Comparison of ENCODE assay signal across 21 cellular contexts in genomic region chr3:71709908-71710511, GRCh38. TPM values are rescaled to one million over a fixed set of nuclear protein-coding genes. Genes with fewer than 3 reads are reported as not detected.
DNase-seq lines count a peak whose midpoint lies in the region; ATAC-seq, FAIRE-seq and TF ChIP-seq lines count a peak whose summit lies in the region.
"Had no signal": no experiment of that assay in that cellular context is flagged by ENCODE, and none has a peak within 500 bp of the region (broad histone marks: within the 10 kb centered on the region; RNA-seq: fewer than 3 reads in every experiment).

No MANE protein-coding gene starts in this region.

- no peaks in the 10 kb centered on the region for H3K27me3 Mint-ChIP-seq in activated CD4-positive, alpha-beta T cell treated with anti-CD3 and anti-CD28 coated beads, Interleukin-2, amount 10 ng/mL, durations not matched to agents 24 days and 14 days
- no peaks in the 10 kb centered on the region for H3K27me3 Mint-ChIP-seq in T-helper 17 cell

- H3K9me3 Mint-ChIP-seq in activated CD4-positive, alpha-beta T cell treated with anti-CD3 and anti-CD28 coated beads, Interleukin-2, amount 10 ng/mL, durations not matched to agents 24 days and 14 days, result no peaks in the 10 kb centered on the region

- no peaks in the 10 kb centered on the region for H3K27me3 ChIP-seq in pancreas
- H3K27me3 ChIP-seq: Peyer's patch had no signal

- ATAC-seq in T-helper 17 cell, result peak; percentile 61
- ATAC-seq in pancreas, result peak; percentile 22 to 71 (median 60)

- H3K9me3 ChIP-seq in T-helper 17 cell (ENCODE audit: control insufficient read depth, low read length, poor library complexity, severe bottlenecking) (no peaks in the 10 kb centered on the region), pancreas (no peaks in the 10 kb centered on the region)
- H3K9me3 ChIP-seq: Peyer's patch had no signal

- TF ChIP-seq CTCF in pancreas (IDR thresholded peaks at IDR 0.05), result no peak

- peaks cover 33% of the 10 kb centered on the region for H3K36me3 Mint-ChIP-seq in activated CD4-positive, alpha-beta T cell treated with anti-CD3 and anti-CD28 coated beads, Interleukin-2, amount 10 ng/mL, durations not matched to agents 24 days and 14 days (ENCODE audit: low read depth)
- no peaks in the 10 kb centered on the region for H3K36me3 Mint-ChIP-seq in T-helper 17 cell (ENCODE audit: low read depth)

- no peak overlapping the region for H3K4me3 ChIP-seq in pancreas
- H3K4me3 ChIP-seq: lung, Peyer's patch had no signal

- FAIRE-seq in pancreas (lab: Jason Lieb, UNC), result no peak
- FAIRE-seq: urothelium cell line had no signal

- TF ChIP-seq EP300 in Ishikawa (IDR thresholded peaks at IDR 0.05; ENCODE audit: borderline replicate concordance), result no peak

- H3K4me1 ChIP-seq in pancreas, result peaks cover 6 to 32% (median 17%) of the 10 kb centered on the region in 3 donors

- WGBS in pancreas, 2 donors, result 63 to 64% methylated on average over 9 of the region's 9 CpGs

- peaks cover 58% of the 10 kb centered on the region for H3K4me1 Mint-ChIP-seq in activated CD4-positive, alpha-beta T cell treated with anti-CD3 and anti-CD28 coated beads, Interleukin-2, amount 10 ng/mL, durations not matched to agents 24 days and 14 days
- peaks cover 58% of the 10 kb centered on the region for H3K4me1 Mint-ChIP-seq in T-helper 17 cell

- H3K4me3 Mint-ChIP-seq in activated CD4-positive, alpha-beta T cell treated with anti-CD3 and anti-CD28 coated beads, Interleukin-2, amount 10 ng/mL, durations not matched to agents 24 days and 14 days, result peak overlapping the region; percentile 43
- H3K4me3 Mint-ChIP-seq in T-helper 17 cell, result peak overlapping the region; percentile 72

- intact Hi-C loops in activated CD4-positive, alpha-beta T cell treated with anti-CD3 and anti-CD28 coated beads, Interleukin-2, amount 10 ng/mL, durations not matched to agents 24 days and 14 days (cut with micrococcal nuclease), result loop anchor here (5.0 kb wide), 3 partner anchors 72 to 1377 kb away; no protein-coding TSS in a partner anchor
- intact Hi-C loops in pancreas (cut with DNase I), result loop anchor here in 1 of 3 donors (10.0 kb wide), 1 partner anchor 165 kb away; no protein-coding TSS in a partner anchor

- H3K27ac ChIP-seq in pancreas, result peak overlapping the region in 1 of 4 donors; percentile 38
- H3K27ac ChIP-seq: Peyer's patch, VCaP had no signal

- peak; percentile 69 for DNase-seq in activated CD4-positive, alpha-beta T cell treated with anti-CD3 and anti-CD28 coated beads, Interleukin-2, amount 10 ng/mL, durations not matched to agents 24 days and 14 days
- no peak for DNase-seq in activated CD4-positive, alpha-beta T cell treated with anti-CD3 and anti-CD28 coated beads for 4 hours
- DNase-seq in T-helper 17 cell (no peak), pancreas (peak in 4 of 6 donors; percentile 39 to 61 (median 42)), iPS-NIHi11 (ENCODE audit: low spot score) (no peak), NCI-H2171 (lab: John Stamatoyannopoulos, UW) (no peak)
- DNase-seq in effector CD8-positive, alpha-beta T cell (lab: John Stamatoyannopoulos, UW), result no peak
- DNase-seq: activated CD8-positive, alpha-beta memory T cell treated with anti-CD3 and anti-CD28 coated beads, Interleukin-2, amount 50 U/mL, for 4 hours; activated naive CD4-positive, alpha-beta T cell treated with Interleukin-2 at 50 U/mL for 16 hours; glutamatergic neuron; H7; NCI-H1694; NCI-H526; Peyer's patch; stimulated activated naive CD8-positive, alpha-beta T cell treated with anti-CD3 and anti-CD28 coated beads, Interleukin-15, Interleukin-2, amounts not matched to agents 100 U/mL and 50 U/mL, for 24 hours had no signal

- no peaks in the 10 kb centered on the region for H3K36me3 ChIP-seq in pancreas

- no peak for TF ChIP-seq RAD21 in Ishikawa (IDR thresholded peaks at IDR 0.05; ENCODE audit: low read depth)

- H3K27ac Mint-ChIP-seq in activated CD4-positive, alpha-beta T cell treated with anti-CD3 and anti-CD28 coated beads, Interleukin-2, amount 10 ng/mL, durations not matched to agents 24 days and 14 days, result no peak overlapping the region
- H3K27ac Mint-ChIP-seq in T-helper 17 cell, result peak overlapping the region; percentile 89

TF ChIP-seq in Ishikawa, 13 proteins besides CTCF, POLR2A, EP300 and RAD21:
- TF ChIP-seq TAF1 (IDR thresholded peaks at IDR 0.05; ENCODE audit: low read depth), result no peak
- peak; percentile 61; the same call in 1 of the 2 replicates for TF ChIP-seq REST (IDR thresholded peaks at IDR 0.05; ENCODE audit: low read depth)

RNA-seq across cellular contexts. Expression of gene EIF4E3, which starts 15.2 kb away (rescaled TPM):
- total RNA-seq in activated CD4-positive, alpha-beta T cell treated with anti-CD3 and anti-CD28 coated beads, Interleukin-2, amount 10 ng/mL, durations not matched to agents 24 days and 14 days, result 20.3 and 20.7 TPM in 2 replicates
- 10 to 100 TPM; 41.4 to 63.7 TPM for total RNA-seq in T-helper 17 cell
- 10 to 100 TPM; 13.2 to 17.3 (median 14.8) TPM for total RNA-seq in pancreas
- 1 to 10 TPM; 4.1 to 7.3 TPM for polyA plus RNA-seq in pancreas

RNA-seq across cellular contexts. Expression of gene GPR27, which starts 43.6 kb away (rescaled TPM):
- 1.0 and 1.4 TPM in 2 replicates for total RNA-seq in activated CD4-positive, alpha-beta T cell treated with anti-CD3 and anti-CD28 coated beads, Interleukin-2, amount 10 ng/mL, durations not matched to agents 24 days and 14 days
- total RNA-seq in T-helper 17 cell, result 1 to 10 TPM; 1.0 TPM
- total RNA-seq in pancreas, result 1 to 10 TPM in 5 of 6 donors, under 1 TPM in 1; 0.83 to 6.4 (median 1.8) TPM
- polyA plus RNA-seq in pancreas, result 1 to 10 TPM; 1.4 to 4.6 TPM
- total RNA-seq: HT1080, Peyer's patch, pulmonary artery endothelial cell had no signal

Comparison
In these comparisons a context has a peak if more than half of its experiments do, and no peak if none do; other contexts are left out.
1. DNase-seq: peak in activated CD4-positive, alpha-beta T cell treated with anti-CD3 and anti-CD28 coated beads, Interleukin-2, amount 10 ng/mL, durations not matched to agents 24 days and 14 days (single experiment) and pancreas (4 of 6); none in activated CD4-positive, alpha-beta T cell treated with anti-CD3 and anti-CD28 coated beads for 4 hours (0 of 2), T-helper 17 cell (0 of 3), effector CD8-positive, alpha-beta T cell (single experiment), iPS-NIHi11 (single experiment) and NCI-H2171 (single experiment).